16 cellular contexts compared by ENCODE assay signal in genomic region chr5:35783551-35783950, GRCh38.
"Had no signal": no experiment of that assay in that cellular context is flagged by ENCODE, and none has a peak within 500 bp of the region (broad histone marks: within the 10 kb centered on the region; RNA-seq: fewer than 3 reads in every experiment).

No MANE protein-coding gene starts in this region.

- H3K9me3 Mint-ChIP-seq: activated B cell treated with CpG ODN at 0.5 μM for 24 hours, brain, nephron, T-cell, type B pancreatic cell had no signal

- H3K4me3 Mint-ChIP-seq: activated B cell treated with CpG ODN at 0.5 μM for 24 hours, brain, nephron, T-cell, type B pancreatic cell had no signal

- ATAC-seq: mucosa of descending colon, right cardiac atrium, T-cell had no signal

- H3K4me1 Mint-ChIP-seq: activated B cell treated with CpG ODN at 0.5 μM for 24 hours had no signal

- DNase-seq: activated B cell treated with CpG ODN at 0.5 μM for 24 hours; cerebellar nuclear complex; colonic mucosa; effector CD8-positive, alpha-beta T cell; left ventricle myocardium inferior; mesendoderm; mucosa of descending colon; posterior cingulate gyrus; right cardiac atrium; spleen; stimulated activated naive CD4-positive, alpha-beta T cell treated with Interleukin-2 at 50 U/mL for 16 hours; T-cell; uterus had no signal

- H3K27me3 Mint-ChIP-seq: activated B cell treated with CpG ODN at 0.5 μM for 24 hours, brain, T-cell, type B pancreatic cell had no signal

- H3K36me3 Mint-ChIP-seq: brain, T-cell, type B pancreatic cell had no signal

- H3K27ac Mint-ChIP-seq: activated B cell treated with CpG ODN at 0.5 μM for 24 hours, brain, nephron, type B pancreatic cell had no signal
